In genomic region chr19:39254539-39255345, GRCh38 we compare ENCODE assay signal across 1 cellular context.
TF ChIP-seq lines count a peak whose summit lies in the region.

No MANE protein-coding gene starts in this region.

TF ChIP-seq in GM23338, 12 proteins besides CTCF, POLR2A, EP300 and RAD21 (continued from another document):
- no peak for TF ChIP-seq ETS1 (IDR thresholded peaks at IDR 0.05)
- TF ChIP-seq REST (IDR thresholded peaks at IDR 0.05; ENCODE audit: unreplicated experiment) = no peak
- no peak for TF ChIP-seq NANOG (IDR thresholded peaks at IDR 0.05; ENCODE audit: borderline replicate concordance)
- TF ChIP-seq JUNB (IDR thresholded peaks at IDR 0.05; ENCODE audit: unreplicated experiment) = no peak
- no peak for TF ChIP-seq ZNF462 (CRISPR knock-in tag; IDR thresholded peaks at IDR 0.05)
